ENCODE assay signal across 8 cellular contexts in the genomic region with DNA sequence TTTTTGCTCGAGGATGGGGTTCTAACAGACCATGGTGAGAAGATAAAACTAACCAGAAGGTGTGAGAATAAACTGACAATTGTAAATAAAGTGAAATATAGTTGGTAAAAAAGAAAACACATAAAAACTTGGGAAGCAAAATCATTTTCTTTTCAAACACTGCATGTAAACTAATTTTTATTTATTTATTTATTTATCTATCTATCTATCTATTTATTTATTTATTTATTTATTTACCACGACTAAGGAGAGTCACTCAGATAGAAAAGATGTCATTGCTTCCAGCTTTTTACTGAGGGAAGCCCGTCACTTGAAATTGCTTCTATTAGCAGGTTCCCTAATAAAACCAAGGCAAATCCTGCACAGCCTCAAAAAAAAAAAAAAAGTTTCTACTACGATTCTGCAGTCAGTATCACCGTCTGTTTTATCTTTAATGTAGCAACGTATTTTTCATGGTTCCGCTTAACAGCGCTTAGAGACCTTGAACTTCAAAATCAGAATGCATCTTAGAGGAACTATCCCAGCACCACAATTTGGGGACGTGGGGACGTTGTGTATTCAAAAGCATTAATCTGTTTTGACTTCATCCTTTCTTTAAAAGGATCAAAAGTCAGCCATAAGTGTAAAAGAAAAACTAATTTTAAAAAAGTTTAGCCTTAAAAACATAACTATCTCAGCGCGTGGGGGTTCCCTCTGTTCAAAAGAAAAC. TPM values are rescaled to one million over a fixed set of nuclear protein-coding genes. Genes with fewer than 3 reads are reported as not detected.
A peak's percentile ranks its signal among the peaks of the same experiment; 100 is the strongest.
DNase-seq lines count a peak whose midpoint lies in the region; ATAC-seq and TF ChIP-seq lines count a peak whose summit lies in the region.

No MANE protein-coding gene starts in this region.

- H3K4me1 Mint-ChIP-seq in Caco-2 (ENCODE audit: low read depth, unreplicated experiment) (peaks cover 14% of the 10 kb centered on the region), brain (peaks cover 12% of the 10 kb centered on the region)

- intact Hi-C loops in Caco-2 (cut with micrococcal nuclease; ENCODE audit: unreplicated experiment) (no loop called here), lower lobe of right lung (cut with DNase I) (no loop called here), upper lobe of right lung (cut with DNase I) (no loop called here)

- TF ChIP-seq CTCF in Caco-2 (IDR thresholded peaks at IDR 0.05; ENCODE audit: insufficient read depth in 1 of 2, low read depth in 1 of 2, low read length in 1 of 2, severe bottlenecking in 1 of 2, unreplicated experiment in 1 of 2) (no peak), brain (conservative IDR thresholded peaks at IDR 0.05) (no peak), lower lobe of right lung (IDR thresholded peaks at IDR 0.05) (no peak), upper lobe of right lung (IDR thresholded peaks at IDR 0.05) (no peak)

- CTCF ChIA-PET in Caco-2 (lab: Charles Lee) = no interaction called here

- POLR2A ChIA-PET in Caco-2 (lab: Charles Lee) = no interaction called here

- H3K9me3 ChIP-seq in Caco-2 (no peaks in the 10 kb centered on the region), MG63 (no peaks in the 10 kb centered on the region), lower lobe of right lung (no peaks in the 10 kb centered on the region), upper lobe of right lung (no peaks in the 10 kb centered on the region)

- DNase-seq in Caco-2 = no peak
- DNase-seq in MG63 = no peak
- DNase-seq in lower lobe of right lung = no peak
- DNase-seq in upper lobe of right lung = no peak
- DNase-seq in effector CD8-positive, alpha-beta T cell (lab: John Stamatoyannopoulos, UW) = no peak
- DNase-seq in NCI-H2227 treated with DMSO at 0.1 percent for 48 hours (lab: John Stamatoyannopoulos, UW) = no peak

- H3K27me3 ChIP-seq in Caco-2 (replicated peaks; ENCODE audit: control insufficient read depth, insufficient read depth, low read length) (no peaks in the 10 kb centered on the region), MG63 (peaks cover 4% of the 10 kb centered on the region), lower lobe of right lung (ENCODE audit: low read depth) (no peaks in the 10 kb centered on the region), upper lobe of right lung (no peaks in the 10 kb centered on the region)

- H3K9me3 Mint-ChIP-seq in Caco-2 (ENCODE audit: unreplicated experiment) (no peaks in the 10 kb centered on the region), brain (peaks cover 0 to 4% (median 0%) of the 10 kb centered on the region in 5 experiments)

- peak overlapping the region; percentile 35 for H3K4me3 ChIP-seq in Caco-2 (ENCODE audit: low read depth, low read length)
- H3K4me3 ChIP-seq in MG63 = peak overlapping the region; percentile 46
- H3K4me3 ChIP-seq in lower lobe of right lung = peak overlapping the region; percentile 72
- peak overlapping the region; percentile 72 for H3K4me3 ChIP-seq in upper lobe of right lung

- H3K27ac Mint-ChIP-seq in Caco-2 (ENCODE audit: unreplicated experiment) (no peak overlapping the region), brain (peak overlapping the region; percentile 91 to 99 (median 96))

- ATAC-seq in lower lobe of right lung (no peak), upper lobe of right lung (no peak), GM18870 (IDR thresholded peaks at IDR 0.05; ENCODE audit: unreplicated experiment) (no peak)

- H3K36me3 ChIP-seq in Caco-2 (ENCODE audit: control insufficient read depth, insufficient read depth, low read length) = no peaks in the 10 kb centered on the region
- no peaks in the 10 kb centered on the region for H3K36me3 ChIP-seq in MG63
- H3K36me3 ChIP-seq in lower lobe of right lung = no peaks in the 10 kb centered on the region
- peaks cover 6% of the 10 kb centered on the region for H3K36me3 ChIP-seq in upper lobe of right lung

- H3K27me3 Mint-ChIP-seq in Caco-2 (ENCODE audit: insufficient read depth, unreplicated experiment) = no peaks in the 10 kb centered on the region
- H3K27me3 Mint-ChIP-seq in brain = peaks cover 81% of the 10 kb centered on the region

- H3K36me3 Mint-ChIP-seq in Caco-2 (ENCODE audit: insufficient read depth, unreplicated experiment) (no peaks in the 10 kb centered on the region), brain (no peaks in the 10 kb centered on the region)

- peaks cover 8% of the 10 kb centered on the region for H3K4me1 ChIP-seq in Caco-2
- H3K4me1 ChIP-seq in lower lobe of right lung = peaks cover 13% of the 10 kb centered on the region
- H3K4me1 ChIP-seq in upper lobe of right lung = no peaks in the 10 kb centered on the region

- BruUV-seq in Caco-2 (replicated peaks; lab: Mats Ljungman, UMichigan) = no TSS peak

- H3K4me3 Mint-ChIP-seq in Caco-2 (ENCODE audit: unreplicated experiment) (peak overlapping the region; percentile 73), brain (peak overlapping the region; percentile 84 to 94 (median 91))

- H3K27ac ChIP-seq in lower lobe of right lung (peak overlapping the region; percentile 95), upper lobe of right lung (peak overlapping the region; percentile 98)

RNA-seq across cellular contexts. Expression of gene EBLN1, which starts 33.2 kb away (rescaled TPM):
- total RNA-seq in Caco-2 (2022) (not detected in 2 replicates), lower lobe of right lung (not detected), upper lobe of right lung (not detected)
- not detected in 2 replicates for total RNA-seq in MG63 (2014; rRNA removed; shearing (Covaris generic); ENCODE audit: low replicate concordance)
- not detected for polyA plus RNA-seq in brain (ENCODE audit: insufficient read depth, low read depth, low replicate concordance)
